In the genomic region with DNA sequence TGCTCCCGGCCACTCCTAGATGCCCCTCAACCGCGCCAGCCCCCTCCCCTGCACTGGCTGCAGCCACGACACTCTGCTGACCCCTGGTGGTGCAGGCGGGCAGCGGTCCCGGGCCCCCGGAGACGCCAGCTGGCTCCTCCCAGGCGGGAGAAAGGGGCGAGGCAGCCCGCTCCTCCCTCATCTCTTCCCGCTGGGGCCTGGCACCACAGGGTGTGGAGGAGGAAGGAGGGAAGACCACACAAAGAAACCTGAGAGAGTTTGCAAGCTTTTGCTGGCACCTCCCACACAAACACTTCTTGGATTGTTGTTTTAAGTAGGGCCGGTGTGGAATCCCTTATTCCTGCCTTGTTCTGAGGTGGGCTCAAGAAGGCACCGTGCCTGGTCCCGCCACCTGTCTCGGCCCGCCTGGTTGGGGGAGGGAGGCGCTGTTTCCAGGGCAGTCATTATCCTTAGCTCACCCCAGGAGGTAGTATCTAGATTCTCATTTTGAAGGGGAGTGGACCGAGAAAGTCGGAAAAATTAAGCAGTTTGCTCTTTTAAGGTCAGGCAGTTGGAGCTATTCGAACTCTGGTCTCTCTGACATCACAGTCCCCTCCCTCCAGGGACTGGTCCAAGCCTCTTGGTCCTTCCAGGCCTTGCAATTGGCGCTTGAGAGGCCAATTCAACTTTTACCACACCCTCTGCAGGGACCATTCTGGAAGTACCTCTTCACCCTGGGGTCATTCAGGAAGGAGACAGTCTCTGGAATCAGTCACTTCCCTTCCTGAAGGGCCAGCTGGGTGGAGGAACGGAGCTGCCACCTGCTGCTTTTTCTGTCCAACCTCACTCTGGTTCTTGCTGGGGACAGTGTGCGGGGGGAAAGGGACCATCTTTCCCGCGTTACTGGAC, we compare ENCODE assay signal across 8 cellular contexts. TPM values are rescaled to one million over a fixed set of nuclear protein-coding genes. Genes with fewer than 3 reads are reported as not detected.
DNase-seq lines count a peak whose midpoint lies in the region; ATAC-seq and TF ChIP-seq lines count a peak whose summit lies in the region.

No MANE protein-coding gene starts in this region.

- intact Hi-C loops in CD4-positive, alpha-beta T cell (cut with DNase I, micrococcal nuclease), result loop anchor here in 1 of 2 experiments (1.0 kb wide), 1 partner anchor 12 kb away; no protein-coding TSS in a partner anchor
- intact Hi-C loops in dorsolateral prefrontal cortex (cut with DNase I) (loop anchor here (1.0 to 2.0 kb wide), 4 partner anchors 10 to 23 kb away; no protein-coding TSS in a partner anchor), right lobe of liver (cut with DNase I) (no loop called here)

- peak; percentile 55 to 81 (median 68) for DNase-seq in CD4-positive, alpha-beta T cell
- DNase-seq in NCI-H748 (lab: John Stamatoyannopoulos, UW; ENCODE audit: unreplicated experiment) (peak; percentile 94), dorsolateral prefrontal cortex (peak; percentile 83 to 93 (median 89)), right lobe of liver (peak; percentile 82 to 86 (median 84))
- DNase-seq in activated CD4-positive, alpha-beta T cell treated with anti-CD3 and anti-CD28 coated beads, Interleukin-2, amount 50 U/mL, for 24 hours (ENCODE audit: low read depth in 1 of 2, low spot score in 1 of 2), result peak; percentile 63 to 74
- peak; percentile 84 for DNase-seq in stimulated activated CD4-positive, alpha-beta T cell treated with anti-CD3 and anti-CD28 coated beads, Interleukin-4, amount 100 ng/mL, for 24 hours

- H3K36me3 ChIP-seq in right lobe of liver, result no peaks in the 10 kb centered on the region

- H3K27ac Mint-ChIP-seq in CD4-positive, alpha-beta T cell, result peak overlapping the region; percentile 18

- no peaks in the 10 kb centered on the region for H3K27me3 Mint-ChIP-seq in CD4-positive, alpha-beta T cell

- 16% methylated on average over 21 of the region's 27 CpGs for WGBS in right lobe of liver (ENCODE audit: insufficient coverage, low coverage, low lambda C conversion rate, missing lambda C conversion rate)

- peaks cover 50% of the 10 kb centered on the region for H3K4me1 Mint-ChIP-seq in CD4-positive, alpha-beta T cell (ENCODE audit: low read depth)

- H3K27ac ChIP-seq in CD4-positive, alpha-beta T cell (ENCODE audit: low read depth, low read length), result no peak overlapping the region
- H3K27ac ChIP-seq in dorsolateral prefrontal cortex (peak overlapping the region; percentile 29 to 99 (median 94)), right lobe of liver (no peak overlapping the region)

- peak; percentile 22 for ATAC-seq in CD4-positive, alpha-beta T cell (ENCODE audit: poor library complexity)
- ATAC-seq in HG03354 (IDR thresholded peaks at IDR 0.05; ENCODE audit: poor library complexity, severe bottlenecking, unreplicated experiment), result peak; percentile 32
- ATAC-seq in right lobe of liver, result peak; percentile 70 to 76 (median 74)
- ATAC-seq in HG02870 (IDR thresholded peaks at IDR 0.05; ENCODE audit: unreplicated experiment), result no peak

- POLR2A ChIA-PET in CD4-positive, alpha-beta T cell (lab: Charles Lee), result interaction anchor here (1.0 to 3.2 kb wide), 9 partner anchors 11 to 338 kb away, joined by 3 to 29 read pairs (median 4); partner anchors contain the start of genes ABHD15 and SSH2

- H3K9me3 Mint-ChIP-seq in CD4-positive, alpha-beta T cell, result no peaks in the 10 kb centered on the region

- H3K4me3 ChIP-seq in dorsolateral prefrontal cortex (peak overlapping the region; percentile 18 to 95 (median 64)), right lobe of liver (peak overlapping the region in 2 of 3 donors; percentile 2 to 16)

- peak; percentile 94 for TF ChIP-seq CTCF in CD4-positive, alpha-beta T cell (IDR thresholded peaks at IDR 0.05)
- peak; percentile 82 to 99 (median 97) for TF ChIP-seq CTCF in dorsolateral prefrontal cortex (IDR thresholded peaks at IDR 0.05 in 54 of 56, conservative IDR thresholded peaks at IDR 0.05 in 2 of 56; ENCODE audit: low read depth in 1 of 56, partially characterized antibody in 56 of 56)
- peak; percentile 88 to 94 (median 92) for TF ChIP-seq CTCF in right lobe of liver (IDR thresholded peaks at IDR 0.05)

- CTCF ChIA-PET in CD4-positive, alpha-beta T cell (lab: Charles Lee), result interaction anchor here (0.6 to 4.9 kb wide), 13 partner anchors 8 to 114 kb away, joined by 3 to 96 read pairs (median 5); partner anchors contain the start of genes ABHD15, CORO6 and TP53I13

- H3K4me3 Mint-ChIP-seq in CD4-positive, alpha-beta T cell, result peak overlapping the region; percentile 92

- no peaks in the 10 kb centered on the region for H3K9me3 ChIP-seq in CD4-positive, alpha-beta T cell (ENCODE audit: control insufficient read depth, low read length)
- no peaks in the 10 kb centered on the region for H3K9me3 ChIP-seq in right lobe of liver

- no peak for TF ChIP-seq POLR2A in right lobe of liver (IDR thresholded peaks at IDR 0.05)

- H3K36me3 Mint-ChIP-seq in CD4-positive, alpha-beta T cell (ENCODE audit: low read depth), result peaks cover 4% of the 10 kb centered on the region

- peaks cover 0 to 35% (median 16%) of the 10 kb centered on the region in 4 donors for H3K4me1 ChIP-seq in right lobe of liver

- no peaks in the 10 kb centered on the region for H3K27me3 ChIP-seq in CD4-positive, alpha-beta T cell (ENCODE audit: control insufficient read depth, insufficient read depth, low read length)
- no peaks in the 10 kb centered on the region for H3K27me3 ChIP-seq in dorsolateral prefrontal cortex
- no peaks in the 10 kb centered on the region for H3K27me3 ChIP-seq in right lobe of liver

RNA-seq across cellular contexts. Expression of gene ANKRD13B, which starts 1.0 kb away (rescaled TPM):
- total RNA-seq in CD4-positive, alpha-beta T cell, result 1 to 10 TPM; 2.1 to 3.0 TPM
- total RNA-seq in dorsolateral prefrontal cortex (10 to 100 TPM; 34.3 to 82.0 (median 53.1) TPM), right lobe of liver (1 to 10 TPM in 1 of 6 experiments, under 1 TPM in 5; 0.37 to 1.6 (median 0.88) TPM)

RNA-seq across cellular contexts. Expression of gene GIT1, which starts 2.5 kb away (rescaled TPM):
- total RNA-seq in CD4-positive, alpha-beta T cell, result 10 to 100 TPM; 35.8 to 36.7 TPM
- total RNA-seq in dorsolateral prefrontal cortex, result 100 to 1,000 TPM; 110 to 287 (median 170) TPM
- 10 to 100 TPM in 2 of 6 experiments, 1 to 10 TPM in 4; 7.1 to 15.9 (median 8.7) TPM for total RNA-seq in right lobe of liver

RNA-seq across cellular contexts. Expression of gene TP53I13, which starts 23.5 kb away (rescaled TPM):
- 10 to 100 TPM; 45.8 to 47.7 TPM for total RNA-seq in CD4-positive, alpha-beta T cell
- total RNA-seq in dorsolateral prefrontal cortex (10 to 100 TPM; 10.1 to 40.2 (median 20.1) TPM), right lobe of liver (10 to 100 TPM; 16.8 to 52.4 (median 38.4) TPM)

RNA-seq across cellular contexts. Expression of gene ABHD15, which starts 25.1 kb away (rescaled TPM):
- total RNA-seq in CD4-positive, alpha-beta T cell, result 1 to 10 TPM; 4.1 to 4.9 TPM
- total RNA-seq in dorsolateral prefrontal cortex (1 to 10 TPM; 1.9 to 8.0 (median 4.2) TPM), right lobe of liver (10 to 100 TPM in 5 of 6 experiments, 1 to 10 TPM in 1; 7.8 to 27.1 (median 13.7) TPM)

RNA-seq across cellular contexts. Expression of gene CORO6, which starts 30.7 kb away (rescaled TPM):
- total RNA-seq in CD4-positive, alpha-beta T cell, result 1 to 10 TPM; 2.8 to 3.3 TPM
- total RNA-seq in dorsolateral prefrontal cortex (100 to 1,000 TPM in 23 of 120 experiments, 10 to 100 TPM in 97; 31.5 to 153 (median 80.8) TPM), right lobe of liver (1 to 10 TPM in 2 of 6 experiments, under 1 TPM in 4; 0.37 to 5.1 (median 0.81) TPM)

Comparison
In these comparisons a context has a peak if more than half of its experiments do, and no peak if none do; other contexts are left out.
1. H3K27ac ChIP-seq: peak in dorsolateral prefrontal cortex (59 of 59); none in CD4-positive, alpha-beta T cell (single experiment) and right lobe of liver (0 of 3).
2. RNA of gene ANKRD13B, which starts 1.0 kb away (total RNA-seq): 34.3 to 82.0 TPM in dorsolateral prefrontal cortex; 2.1 to 3.0 TPM in CD4-positive, alpha-beta T cell and 0.37 to 1.6 TPM in right lobe of liver; every median in the first group is over 4 times any median in the second.
3. intact Hi-C loops: an anchor here in dorsolateral prefrontal cortex (1.0 to 2.0 kb wide); none called in right lobe of liver.
4. Peak in every context shown above with its lines, with median percentiles within 50 percentile points of each other: DNase-seq and CTCF ChIP-seq.